In the genomic region with DNA sequence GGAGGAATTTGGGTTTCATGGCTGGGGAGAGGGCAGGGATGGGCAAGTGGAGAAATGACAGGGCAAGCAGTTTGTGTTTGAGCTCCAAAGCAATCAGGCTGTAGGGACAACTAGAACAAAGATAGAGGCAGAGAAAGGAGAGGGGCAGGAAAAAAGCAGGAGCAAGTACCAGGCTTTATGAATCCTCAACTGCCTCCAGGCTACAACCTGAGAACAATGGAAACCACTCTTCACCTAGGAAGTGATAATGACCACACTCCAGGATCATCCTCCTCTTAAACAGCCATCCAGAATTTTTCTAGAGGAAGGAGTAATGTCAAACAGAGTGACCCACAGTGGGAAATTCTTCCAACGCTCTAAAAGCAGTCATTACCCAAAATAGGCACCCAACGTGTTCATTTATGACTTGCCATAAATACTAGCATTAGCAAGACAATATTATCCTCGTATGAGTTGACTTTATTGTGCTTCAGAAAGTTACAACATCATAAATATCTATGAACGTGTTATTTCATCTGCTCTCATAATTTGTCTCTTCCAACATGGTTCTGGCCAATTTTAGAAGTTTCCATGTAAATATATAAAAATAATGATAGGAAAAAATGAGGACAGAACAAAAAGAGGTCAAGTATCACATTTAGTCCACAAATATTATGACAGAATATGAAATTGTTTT, we compare ENCODE assay signal across 25 cellular contexts. TPM values are rescaled to one million over a fixed set of nuclear protein-coding genes. Genes with fewer than 3 reads are reported as not detected.
DNase-seq lines count a peak whose midpoint lies in the region; ATAC-seq, FAIRE-seq and TF ChIP-seq lines count a peak whose summit lies in the region.
"Had no signal": no experiment of that assay in that cellular context is flagged by ENCODE, and none has a peak within 500 bp of the region (broad histone marks: within the 10 kb centered on the region; RNA-seq: fewer than 3 reads in every experiment).

No MANE protein-coding gene starts in this region.

- H3K9me3 ChIP-seq in transverse colon, result no peaks in the 10 kb centered on the region
- H3K9me3 ChIP-seq: BLaER1 treated with 17β-estradiol and CSF1 and Interleukin-3, amounts not matched to agents 10 nM and 100 nM; Caco-2; Peyer's patch had no signal

- peaks cover 25% of the 10 kb centered on the region for H3K4me1 Mint-ChIP-seq in nephron
- no peaks in the 10 kb centered on the region for H3K4me1 Mint-ChIP-seq in activated T-helper 17 cell treated with anti-CD3 and anti-CD28 coated beads, Interleukin-2, amount 50 U/mL, for 72 hours
- H3K4me1 Mint-ChIP-seq in activated CD8-positive, alpha-beta memory T cell treated with anti-CD3 and anti-CD28 coated beads, Interleukin-2, amount 10 ng/mL, durations not matched to agents 7 days and 5 days, result no peaks in the 10 kb centered on the region
- H3K4me1 Mint-ChIP-seq: CD4-positive, alpha-beta memory T cell had no signal

- CTCF ChIA-PET in activated CD8-positive, alpha-beta memory T cell treated with anti-CD3 and anti-CD28 coated beads, Interleukin-2, amount 10 ng/mL, durations not matched to agents 7 days and 5 days (lab: Charles Lee), result no interaction called here

- no peak for ATAC-seq in activated T-helper 17 cell treated with anti-CD3 and anti-CD28 coated beads, Interleukin-2, amount 50 U/mL, for 72 hours (replicated peaks)
- no peak for ATAC-seq in activated CD8-positive, alpha-beta memory T cell treated with anti-CD3 and anti-CD28 coated beads, Interleukin-2, amount 10 ng/mL, durations not matched to agents 7 days and 5 days
- ATAC-seq: GM23338, SK-N-SH treated with all-trans-retinoic acid at 6 μM for 48 hours had no signal

- H3K36me3 Mint-ChIP-seq in nephron (ENCODE audit: low read depth), result no peaks in the 10 kb centered on the region
- H3K36me3 Mint-ChIP-seq in activated T-helper 17 cell treated with anti-CD3 and anti-CD28 coated beads, Interleukin-2, amount 50 U/mL, for 72 hours (ENCODE audit: low read depth), result peaks cover 6% of the 10 kb centered on the region
- H3K36me3 Mint-ChIP-seq in activated CD8-positive, alpha-beta memory T cell treated with anti-CD3 and anti-CD28 coated beads, Interleukin-2, amount 10 ng/mL, durations not matched to agents 7 days and 5 days, result no peaks in the 10 kb centered on the region
- H3K36me3 Mint-ChIP-seq: CD4-positive, alpha-beta memory T cell had no signal

- peak overlapping the region in 2 of 3 experiments; percentile 4 to 13 for H3K27ac Mint-ChIP-seq in nephron
- no peak overlapping the region for H3K27ac Mint-ChIP-seq in activated T-helper 17 cell treated with anti-CD3 and anti-CD28 coated beads, Interleukin-2, amount 50 U/mL, for 72 hours
- H3K27ac Mint-ChIP-seq in activated CD8-positive, alpha-beta memory T cell treated with anti-CD3 and anti-CD28 coated beads, Interleukin-2, amount 10 ng/mL, durations not matched to agents 7 days and 5 days, result no peak overlapping the region
- H3K27ac Mint-ChIP-seq: CD4-positive, alpha-beta memory T cell; GM23338 had no signal

- no peaks in the 10 kb centered on the region for H3K9me3 Mint-ChIP-seq in nephron
- H3K9me3 Mint-ChIP-seq in activated T-helper 17 cell treated with anti-CD3 and anti-CD28 coated beads, Interleukin-2, amount 50 U/mL, for 72 hours, result no peaks in the 10 kb centered on the region
- H3K9me3 Mint-ChIP-seq in activated CD8-positive, alpha-beta memory T cell treated with anti-CD3 and anti-CD28 coated beads, Interleukin-2, amount 10 ng/mL, durations not matched to agents 7 days and 5 days (ENCODE audit: low read depth), result no peaks in the 10 kb centered on the region
- H3K9me3 Mint-ChIP-seq: GM23338 had no signal

- H3K27ac ChIP-seq in transverse colon, result peak overlapping the region; percentile 11 to 51 (median 32)
- H3K27ac ChIP-seq: BLaER1 treated with 17β-estradiol and CSF1 and Interleukin-3, amounts not matched to agents 10 nM and 100 nM; KMS-11 had no signal

- no peak overlapping the region for H3K4me3 Mint-ChIP-seq in nephron
- no peak overlapping the region for H3K4me3 Mint-ChIP-seq in activated T-helper 17 cell treated with anti-CD3 and anti-CD28 coated beads, Interleukin-2, amount 50 U/mL, for 72 hours
- H3K4me3 Mint-ChIP-seq in activated CD8-positive, alpha-beta memory T cell treated with anti-CD3 and anti-CD28 coated beads, Interleukin-2, amount 10 ng/mL, durations not matched to agents 7 days and 5 days, result no peak overlapping the region
- H3K4me3 Mint-ChIP-seq: CD4-positive, alpha-beta memory T cell; GM23338 had no signal

- WGBS in transverse colon (ENCODE audit: low coverage in 1 of 2), 2 donors, result 36 to 37% methylated on average over 4 of the region's 4 CpGs

- in situ Hi-C loops in transverse colon (cut with MboI; ENCODE audit: low pct_ligation_motif_present in 1 of 4, low pct_unique_long_range_greater_than_20kb in 1 of 4, low sequenced_read_pairs in 3 of 4), result loop anchor here in 1 of 4 donors (25.0 kb wide), 1 partner anchor 93 kb away; no protein-coding TSS in a partner anchor

- TF ChIP-seq CTCF in nephron (IDR thresholded peaks at IDR 0.05; ENCODE audit: unreplicated experiment in 3 of 3), result no peak
- TF ChIP-seq CTCF in transverse colon (IDR thresholded peaks at IDR 0.05), result no peak

- H3K27me3 ChIP-seq in transverse colon, result no peaks in the 10 kb centered on the region
- H3K27me3 ChIP-seq: BLaER1 treated with 17β-estradiol and CSF1 and Interleukin-3, amounts not matched to agents 10 nM and 100 nM; Peyer's patch had no signal

- DNase-seq in NCI-H146 treated with DMSO at 0.1 percent for 48 hours (lab: John Stamatoyannopoulos, UW; ENCODE audit: unreplicated experiment) (peak; percentile 45), transverse colon (no peak), NCI-H748 treated with DMSO at 0.1 percent for 48 hours (lab: John Stamatoyannopoulos, UW) (no peak)
- DNase-seq in activated CD8-positive, alpha-beta memory T cell treated with anti-CD3 and anti-CD28 coated beads, Interleukin-2, amount 10 ng/mL, durations not matched to agents 7 days and 5 days, result no peak
- DNase-seq: Caco-2; CD4-positive, alpha-beta memory T cell; DMS 273 treated with DMSO at 0.1 percent for 48 hours; DMS79 treated with DMSO at 0.1 percent for 48 hours; HCEC 1CT; IMR-90; NCI-H1105; NCI-H1694; NCI-H2081 treated with DMSO at 0.1 percent for 48 hours; NCI-H510A; NCI-H82; Peyer's patch had no signal

- H3K36me3 ChIP-seq in transverse colon, result no peaks in the 10 kb centered on the region
- H3K36me3 ChIP-seq: BLaER1 treated with 17β-estradiol and CSF1 and Interleukin-3, amounts not matched to agents 10 nM and 100 nM; Peyer's patch had no signal

- no peak for TF ChIP-seq POLR2A in transverse colon (IDR thresholded peaks at IDR 0.05)

- intact Hi-C loops in transverse colon (cut with DNase I; ENCODE audit: low total_unique reads), result no loop called here

- FAIRE-seq in endometrium (lab: Jason Lieb, UNC), result peak; percentile 97
- FAIRE-seq: GM12891 had no signal

- peaks cover 7% of the 10 kb centered on the region for H3K27me3 Mint-ChIP-seq in nephron (ENCODE audit: low read depth)
- H3K27me3 Mint-ChIP-seq in activated T-helper 17 cell treated with anti-CD3 and anti-CD28 coated beads, Interleukin-2, amount 50 U/mL, for 72 hours, result peaks cover 4% of the 10 kb centered on the region
- no peaks in the 10 kb centered on the region for H3K27me3 Mint-ChIP-seq in activated CD8-positive, alpha-beta memory T cell treated with anti-CD3 and anti-CD28 coated beads, Interleukin-2, amount 10 ng/mL, durations not matched to agents 7 days and 5 days
- H3K27me3 Mint-ChIP-seq: CD4-positive, alpha-beta memory T cell had no signal

- H3K4me1 ChIP-seq in transverse colon, result peaks cover 7 to 35% (median 14%) of the 10 kb centered on the region in 4 donors
- H3K4me1 ChIP-seq: Caco-2 had no signal

- H3K4me3 ChIP-seq in transverse colon, result no peak overlapping the region
- H3K4me3 ChIP-seq: BLaER1 treated with 17β-estradiol and CSF1 and Interleukin-3, amounts not matched to agents 10 nM and 100 nM; GM23338; Peyer's patch had no signal

- peak; percentile 41 for TF ChIP-seq EP300 in transverse colon (IDR thresholded peaks at IDR 0.05; ENCODE audit: low read depth)

RNA-seq across cellular contexts. Expression of gene TNFAIP8L3, which starts 50.5 kb away (rescaled TPM):
- total RNA-seq in transverse colon, result 10 to 100 TPM in 1 of 4 donors, 1 to 10 TPM in 3; 6.8 to 35.5 (median 8.6) TPM
- total RNA-seq in activated T-helper 17 cell treated with anti-CD3 and anti-CD28 coated beads, Interleukin-2, amount 50 U/mL, for 72 hours, result not detected
- total RNA-seq in activated CD8-positive, alpha-beta memory T cell treated with anti-CD3 and anti-CD28 coated beads, Interleukin-2, amount 10 ng/mL, durations not matched to agents 7 days and 5 days, result 1 to 10 TPM in 1 of 2 experiments, not detected in 1; 4.1 TPM
- total RNA-seq: Caco-2; CD4-positive, alpha-beta memory T cell; OCI-LY7 had no signal

Comparison
In these comparisons a context has a peak if more than half of its experiments do, and no peak if none do; other contexts are left out.
1. H3K27ac Mint-ChIP-seq: peak in nephron (2 of 3); none in activated T-helper 17 cell treated with anti-CD3 and anti-CD28 coated beads, Interleukin-2, amount 50 U/mL, for 72 hours (single experiment) and activated CD8-positive, alpha-beta memory T cell treated with anti-CD3 and anti-CD28 coated beads, Interleukin-2, amount 10 ng/mL, durations not matched to agents 7 days and 5 days (single experiment).